26 cellular contexts compared by ENCODE assay signal in genomic region chr17:77257169-77257568, GRCh38.
"Had no signal": no experiment of that assay in that cellular context is flagged by ENCODE, and none has a peak within 500 bp of the region (broad histone marks: within the 10 kb centered on the region; RNA-seq: fewer than 3 reads in every experiment).

No MANE protein-coding gene starts in this region.

- H3K4me3 Mint-ChIP-seq: natural killer cell; neural crest cell; stimulated activated effector memory CD8-positive, alpha-beta T cell treated with anti-CD3 and anti-CD28 coated beads, Interleukin-12 subunit alpha, Interleukin-12 subunit beta, amount 100 ng/mL, for 72 hours had no signal

- H3K27ac Mint-ChIP-seq: natural killer cell; stimulated activated effector memory CD8-positive, alpha-beta T cell treated with anti-CD3 and anti-CD28 coated beads, Interleukin-12 subunit alpha, Interleukin-12 subunit beta, amount 100 ng/mL, for 72 hours had no signal

- H3K36me3 ChIP-seq: esophagus muscularis mucosa, gastroesophageal sphincter, heart left ventricle, left lung, stomach, thyroid gland had no signal

- H3K27ac ChIP-seq: coronary artery, esophagus muscularis mucosa, foreskin keratinocyte, gastroesophageal sphincter, heart left ventricle, hepatocyte, left lung, parathyroid adenoma, stomach, thyroid gland had no signal

- H3K79me2 ChIP-seq: hepatocyte, parathyroid adenoma had no signal

- ATAC-seq: foreskin keratinocyte; gastroesophageal sphincter; heart left ventricle; left cardiac atrium; natural killer cell; sciatic nerve; stimulated activated effector memory CD8-positive, alpha-beta T cell treated with anti-CD3 and anti-CD28 coated beads, Interleukin-12 subunit alpha, Interleukin-12 subunit beta, amount 100 ng/mL, for 72 hours had no signal

- H3K4me2 ChIP-seq: hepatocyte, smooth muscle cell had no signal

- H3K9me3 ChIP-seq: esophagus muscularis mucosa, gastroesophageal sphincter, heart left ventricle, left lung, stomach, thyroid gland had no signal

- H3K4me3 ChIP-seq: coronary artery, esophagus muscularis mucosa, gastroesophageal sphincter, heart left ventricle, hepatocyte, left lung, smooth muscle cell, stomach, thyroid gland had no signal

- H3K9ac ChIP-seq: parathyroid adenoma had no signal

- H2AFZ ChIP-seq: hepatocyte, parathyroid adenoma had no signal

- H3K36me3 Mint-ChIP-seq: natural killer cell; stimulated activated effector memory CD8-positive, alpha-beta T cell treated with anti-CD3 and anti-CD28 coated beads, Interleukin-12 subunit alpha, Interleukin-12 subunit beta, amount 100 ng/mL, for 72 hours had no signal

- H3K27me3 ChIP-seq: foreskin keratinocyte, hepatocyte, left lung, thyroid gland had no signal

- H3K4me1 Mint-ChIP-seq: natural killer cell; neural crest cell; stimulated activated effector memory CD8-positive, alpha-beta T cell treated with anti-CD3 and anti-CD28 coated beads, Interleukin-12 subunit alpha, Interleukin-12 subunit beta, amount 100 ng/mL, for 72 hours had no signal

- H3K9me3 Mint-ChIP-seq: natural killer cell; neural crest cell; stimulated activated effector memory CD8-positive, alpha-beta T cell treated with anti-CD3 and anti-CD28 coated beads, Interleukin-12 subunit alpha, Interleukin-12 subunit beta, amount 100 ng/mL, for 72 hours had no signal

- FAIRE-seq: endothelial cell of umbilical vein, islet of Langerhans had no signal

- H3K4me1 ChIP-seq: heart left ventricle, parathyroid adenoma had no signal

- DNase-seq: dermis blood vessel endothelial cell; effector memory CD4-positive, alpha-beta T cell; foreskin keratinocyte; heart left ventricle; left cardiac atrium; left lung; mesendoderm; natural killer cell; stimulated activated CD4-positive, alpha-beta T cell treated with anti-CD3 and anti-CD28 coated beads, Interleukin-12 subunit alpha, Interleukin-12 subunit beta, amount 100 ng/mL, for 4 hours; stimulated activated CD4-positive, alpha-beta T cell treated with anti-CD3 and anti-CD28 coated beads, Interleukin-1b, Interleukin-23, amount 100 ng/mL, for 48 hours; stimulated activated CD4-positive, alpha-beta T cell treated with anti-CD3 and anti-CD28 coated beads, Interleukin-4, amount 100 ng/mL, for 24 hours; stimulated activated naive CD4-positive, alpha-beta T cell treated with Interleukin-2 at 50 U/mL for 16 hours; stomach; thyroid gland; trophoblast cell had no signal
